In the genomic region with DNA sequence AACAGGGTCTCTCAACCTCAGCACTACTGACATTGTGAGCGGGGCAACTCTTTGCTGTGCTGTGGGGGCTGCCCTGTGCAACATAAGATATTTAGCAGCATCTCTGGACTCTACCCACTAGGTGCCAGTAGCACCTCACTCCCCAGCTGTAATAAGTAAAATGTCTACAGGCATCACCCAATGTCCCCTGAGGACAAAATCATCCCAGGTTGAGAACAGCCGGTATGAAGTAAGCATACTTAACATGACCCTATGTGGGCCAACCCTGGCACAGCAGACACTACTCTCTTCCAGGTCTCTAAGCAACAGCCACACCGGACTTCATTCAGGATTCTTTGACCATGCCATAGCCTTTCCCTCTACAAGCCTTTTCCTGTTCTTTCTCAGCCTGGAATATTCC, we compare ENCODE assay signal across 8 cellular contexts. TPM values are rescaled to one million over a fixed set of nuclear protein-coding genes. Genes with fewer than 3 reads are reported as not detected.
DNase-seq lines count a peak whose midpoint lies in the region; ATAC-seq, FAIRE-seq and TF ChIP-seq lines count a peak whose summit lies in the region.

No MANE protein-coding gene starts in this region.

- no peak overlapping the region for H3K9ac ChIP-seq in keratinocyte (ENCODE audit: control insufficient read depth, extremely low read depth, insufficient read depth, low read length)

- peak; percentile 36 for FAIRE-seq in keratinocyte (lab: Jason Lieb, UNC)

- no peaks in the 10 kb centered on the region for H3K9me1 ChIP-seq in keratinocyte (ENCODE audit: control insufficient read depth, extremely low read depth, insufficient read depth, low read length)

- H3K27me3 ChIP-seq in keratinocyte (ENCODE audit: control insufficient read depth, extremely low read depth, insufficient read depth, low read length), result no peaks in the 10 kb centered on the region
- H3K27me3 ChIP-seq in CD4-positive, alpha-beta memory T cell (ENCODE audit: insufficient read depth, low read length), result no peaks in the 10 kb centered on the region

- POLR2A ChIA-PET in activated CD8-positive, alpha-beta T cell treated with anti-CD3 and anti-CD28 coated beads, Interleukin-2, amount 10 ng/mL, durations not matched to agents 7 days and 5 days (lab: Charles Lee), result no interaction called here
- POLR2A ChIA-PET in CD4-positive, alpha-beta memory T cell (lab: Charles Lee; ENCODE audit: partially characterized antibody), result interaction anchor here (4.3 kb wide), 1 partner anchor 99 kb away, joined by 22 read pairs; a partner anchor contains a TSS

- no peak overlapping the region for H3K4me3 Mint-ChIP-seq in activated CD8-positive, alpha-beta T cell treated with anti-CD3 and anti-CD28 coated beads, Interleukin-2, amount 10 ng/mL, durations not matched to agents 7 days and 5 days
- no peak overlapping the region for H3K4me3 Mint-ChIP-seq in CD4-positive, alpha-beta memory T cell

- no peak overlapping the region for H3K4me3 ChIP-seq in keratinocyte (ENCODE audit: control insufficient read depth in 2 of 3, extremely low read depth in 1 of 3, insufficient read depth in 2 of 3, low read depth in 1 of 3, low read length in 3 of 3)
- no peak overlapping the region for H3K4me3 ChIP-seq in CD4-positive, alpha-beta memory T cell (ENCODE audit: low read length in 2 of 2)

- ATAC-seq in activated CD8-positive, alpha-beta T cell treated with anti-CD3 and anti-CD28 coated beads, Interleukin-2, amount 10 ng/mL, durations not matched to agents 7 days and 5 days, result peak; percentile 38
- ATAC-seq in HG03457 (IDR thresholded peaks at IDR 0.05; ENCODE audit: unreplicated experiment), result no peak

- H3K27ac ChIP-seq in keratinocyte (ENCODE audit: control insufficient read depth, insufficient read depth, low read length), result no peak overlapping the region
- H3K27ac ChIP-seq in CD4-positive, alpha-beta memory T cell (ENCODE audit: low read depth, low read length), result no peak overlapping the region

- H3K79me2 ChIP-seq in keratinocyte (ENCODE audit: control insufficient read depth, insufficient read depth, low read length), result no peaks in the 10 kb centered on the region

- H3K4me1 ChIP-seq in keratinocyte (ENCODE audit: control insufficient read depth, extremely low read depth, insufficient read depth, low read length), result peaks cover 23% of the 10 kb centered on the region
- H3K4me1 ChIP-seq in CD4-positive, alpha-beta memory T cell (ENCODE audit: insufficient read depth, low read length), result peaks cover 18% of the 10 kb centered on the region

- no peaks in the 10 kb centered on the region for H3K36me3 Mint-ChIP-seq in activated CD8-positive, alpha-beta T cell treated with anti-CD3 and anti-CD28 coated beads, Interleukin-2, amount 10 ng/mL, durations not matched to agents 7 days and 5 days (ENCODE audit: low read depth)
- H3K36me3 Mint-ChIP-seq in CD4-positive, alpha-beta memory T cell, result no peaks in the 10 kb centered on the region

- H3K9me3 ChIP-seq in keratinocyte (ENCODE audit: control insufficient read depth, low read depth, low read length), result no peaks in the 10 kb centered on the region
- H3K9me3 ChIP-seq in CD4-positive, alpha-beta memory T cell (ENCODE audit: control insufficient read depth in 1 of 2, low read length in 2 of 2), result no peaks in the 10 kb centered on the region

- H3K4me2 ChIP-seq in keratinocyte (ENCODE audit: control insufficient read depth, extremely low read depth, insufficient read depth, low read depth, low read length), result no peak overlapping the region

- DNase-seq in AG09319 (ENCODE audit: extremely low read depth, low read depth), result no peak
- peak; percentile 69 for DNase-seq in NAMALWA (ENCODE audit: low spot score)
- no peak for DNase-seq in activated CD8-positive, alpha-beta T cell treated with anti-CD3 and anti-CD28 coated beads, Interleukin-2, amount 10 ng/mL, durations not matched to agents 7 days and 5 days
- DNase-seq in keratinocyte (ENCODE audit: low read depth, low spot score), result no peak
- DNase-seq in LoVo (ENCODE audit: low spot score), result no peak
- no peak for DNase-seq in CD4-positive, alpha-beta memory T cell

- intact Hi-C loops in CD4-positive, alpha-beta memory T cell (cut with micrococcal nuclease), result loop anchor here (10.0 kb wide), 1 partner anchor 560 kb away; no protein-coding TSS in a partner anchor

- CTCF ChIA-PET in activated CD8-positive, alpha-beta T cell treated with anti-CD3 and anti-CD28 coated beads, Interleukin-2, amount 10 ng/mL, durations not matched to agents 7 days and 5 days (lab: Charles Lee), result interaction anchor here (0.7 to 4.0 kb wide), 6 partner anchors 10 to 439 kb away, joined by 3 to 43 read pairs (median 3); a partner anchor contains a TSS
- CTCF ChIA-PET in CD4-positive, alpha-beta memory T cell (lab: Charles Lee; ENCODE audit: partially characterized antibody), result interaction anchor here (1.0 to 10.8 kb wide), 7 partner anchors 12 to 624 kb away, joined by 3 to 204 read pairs (median 25); a partner anchor contains a TSS

- peak; percentile 36 for TF ChIP-seq CTCF in AG09319 (IDR thresholded peaks at IDR 0.05; ENCODE audit: low read depth, low read length)
- peak; percentile 52 for TF ChIP-seq CTCF in GM12873 (IDR thresholded peaks at IDR 0.05; ENCODE audit: insufficient read depth, low read depth, low read length, missing control alignments)
- peak; percentile 58 to 74 (median 62) for TF ChIP-seq CTCF in keratinocyte (optimal IDR thresholded peaks at IDR 0.05 in 1 of 3, IDR thresholded peaks at IDR 0.05 in 1 of 3, conservative IDR thresholded peaks at IDR 0.05 in 1 of 3; ENCODE audit: extremely low read depth in 1 of 3, insufficient read depth in 2 of 3, low read length in 3 of 3)

- no peaks in the 10 kb centered on the region for H4K20me1 ChIP-seq in keratinocyte (ENCODE audit: control insufficient read depth, extremely low read depth, insufficient read depth, low read length)

- dilution Hi-C loops in keratinocyte (cut with MboI; ENCODE audit: extremely low pct_ligation_motif_present, low sequenced_read_pairs), result no loop called here

- H3K4me1 Mint-ChIP-seq in activated CD8-positive, alpha-beta T cell treated with anti-CD3 and anti-CD28 coated beads, Interleukin-2, amount 10 ng/mL, durations not matched to agents 7 days and 5 days (ENCODE audit: low read depth), result peaks cover 26% of the 10 kb centered on the region
- H3K4me1 Mint-ChIP-seq in CD4-positive, alpha-beta memory T cell, result peaks cover 19 to 33% (median 23%) of the 10 kb centered on the region in 4 donors

- no peak overlapping the region for H3K27ac Mint-ChIP-seq in activated CD8-positive, alpha-beta T cell treated with anti-CD3 and anti-CD28 coated beads, Interleukin-2, amount 10 ng/mL, durations not matched to agents 7 days and 5 days
- peak overlapping the region in 1 of 7 donors; percentile 3 for H3K27ac Mint-ChIP-seq in CD4-positive, alpha-beta memory T cell

- no peak overlapping the region for H2AFZ ChIP-seq in keratinocyte (ENCODE audit: control insufficient read depth, low read length)

- peaks cover 2% of the 10 kb centered on the region for H3K27me3 Mint-ChIP-seq in activated CD8-positive, alpha-beta T cell treated with anti-CD3 and anti-CD28 coated beads, Interleukin-2, amount 10 ng/mL, durations not matched to agents 7 days and 5 days (ENCODE audit: low read depth)
- peaks cover 0 to 2% of the 10 kb centered on the region in 2 donors for H3K27me3 Mint-ChIP-seq in CD4-positive, alpha-beta memory T cell

- H3K9me3 Mint-ChIP-seq in activated CD8-positive, alpha-beta T cell treated with anti-CD3 and anti-CD28 coated beads, Interleukin-2, amount 10 ng/mL, durations not matched to agents 7 days and 5 days (ENCODE audit: insufficient read depth), result no peaks in the 10 kb centered on the region
- H3K9me3 Mint-ChIP-seq in CD4-positive, alpha-beta memory T cell, result no peaks in the 10 kb centered on the region

- no peaks in the 10 kb centered on the region for H3K36me3 ChIP-seq in keratinocyte (ENCODE audit: control insufficient read depth in 2 of 2, extremely low read depth in 1 of 2, insufficient read depth in 2 of 2, low read length in 2 of 2)
- H3K36me3 ChIP-seq in CD4-positive, alpha-beta memory T cell (ENCODE audit: insufficient read depth, low read length), result no peaks in the 10 kb centered on the region

RNA-seq across cellular contexts. Expression of a gene that starts 10.5 kb away (rescaled TPM):
- total RNA-seq in activated CD8-positive, alpha-beta T cell treated with anti-CD3 and anti-CD28 coated beads, Interleukin-2, amount 10 ng/mL, durations not matched to agents 7 days and 5 days, result 10 to 100 TPM; 12.8 to 13.4 TPM
- 42.9 to 57.6 TPM (median 43.7 TPM) in 3 replicates for polyA plus RNA-seq in keratinocyte
- 24.6 TPM for polyA plus RNA-seq in keratinocyte (2011; ENCODE audit: low read depth)
- polyA plus RNA-seq in keratinocyte (2011; cell fraction: cytosol; rRNA removed), result 34.6 and 53.1 TPM in 2 replicates
- polyA plus RNA-seq in keratinocyte (2011; cell fraction: nucleus; rRNA removed), result 43.3 and 67.4 TPM in 2 replicates
- polyA plus RNA-seq in keratinocyte (2012; ENCODE audit: low replicate concordance), result 36.2 and 44.2 TPM in 2 replicates
- 3.9 to 21.6 TPM (median 12.9 TPM) in 3 replicates for polyA minus RNA-seq in keratinocyte
- 8.4 TPM for polyA minus RNA-seq in keratinocyte (2011; cell fraction: cytosol; rRNA and poly(A)+ RNA removed)
- polyA minus RNA-seq in keratinocyte (2011; cell fraction: nucleus; rRNA and poly(A)+ RNA removed), result 10.0 and 10.2 TPM in 2 replicates
- total RNA-seq in CD4-positive, alpha-beta memory T cell, result 1 to 10 TPM; 1.0 to 1.5 TPM
- polyA plus RNA-seq in CD4-positive, alpha-beta memory T cell, result 10 to 100 TPM; 15.1 to 26.2 TPM

Comparison
In these comparisons a context has a peak if more than half of its experiments do, and no peak if none do; other contexts are left out.
1. RNA of a gene that starts 10.5 kb away (total RNA-seq): 12.8 to 13.4 TPM in activated CD8-positive, alpha-beta T cell treated with anti-CD3 and anti-CD28 coated beads, Interleukin-2, amount 10 ng/mL, durations not matched to agents 7 days and 5 days; 1.0 to 1.5 TPM in CD4-positive, alpha-beta memory T cell; every median in the first group is over 4 times any median in the second.
2. Peak in every context shown above with its lines, with median percentiles within 50 percentile points of each other: CTCF ChIP-seq.